1 cellular context compared by ENCODE assay signal in genomic region chr2:160308476-160308875, GRCh38.
A peak's percentile ranks its signal among the peaks of the same experiment; 100 is the strongest.
TF ChIP-seq lines count a peak whose summit lies in the region.

No MANE protein-coding gene starts in this region.

TF ChIP-seq in SK-N-SH, 30 proteins besides CTCF, POLR2A, EP300 and RAD21:
- TF ChIP-seq FOXM1 (IDR thresholded peaks at IDR 0.05; ENCODE audit: low read depth) (no peak), NFIC (IDR thresholded peaks at IDR 0.05; ENCODE audit: borderline replicate concordance) (peak; percentile 62)
